ENCODE assay signal across 6 cellular contexts in the genomic region with DNA sequence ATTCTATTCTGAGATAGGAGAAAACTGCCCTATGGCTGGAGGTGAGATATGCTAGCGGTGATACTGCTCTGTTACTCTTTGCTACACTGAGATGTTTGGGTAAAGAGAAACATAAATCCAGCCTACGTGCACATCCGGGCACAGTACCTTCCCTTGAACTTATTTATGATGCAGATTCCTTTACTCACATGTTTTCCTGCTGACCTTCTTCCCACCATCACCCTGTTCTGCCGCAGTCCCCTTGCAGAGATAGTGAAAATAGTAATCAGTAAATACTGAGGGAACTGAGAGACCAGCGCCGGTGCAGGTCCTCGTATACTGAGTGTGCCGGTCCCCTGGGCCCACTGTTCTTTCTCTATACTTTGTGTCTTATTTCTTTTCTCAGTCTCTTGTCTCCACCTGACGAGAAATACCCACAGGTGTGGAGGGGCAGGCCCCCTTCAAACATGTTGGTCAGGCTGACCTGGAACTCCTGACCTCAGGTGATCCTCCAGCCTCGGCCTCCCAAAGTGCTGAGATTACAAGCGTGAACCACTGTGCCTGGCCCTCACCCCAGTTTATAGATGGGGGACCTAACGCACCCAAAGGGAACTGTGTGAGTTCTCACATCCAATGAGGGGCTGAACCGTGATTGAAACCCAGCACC. TPM values are rescaled to one million over a fixed set of nuclear protein-coding genes. Genes with fewer than 3 reads are reported as not detected.
DNase-seq lines count a peak whose midpoint lies in the region; FAIRE-seq and TF ChIP-seq lines count a peak whose summit lies in the region.
"Not testable (repeated sequence)": the region's sequence is repeated elsewhere in the genome, so short reads cannot be mapped to it uniquely, and the experiment has no call there.

No MANE protein-coding gene starts in this region.

- not testable (repeated sequence) for H2BK15ac ChIP-seq in H1 (ENCODE audit: low read length)

- not testable (repeated sequence) for H4K91ac ChIP-seq in H1 (replicated peaks; ENCODE audit: insufficient read length, low read length)

- H2AFZ ChIP-seq in H1 (ENCODE audit: low read length): not testable (repeated sequence)

- 92% methylated on average over 13 of the region's 13 CpGs; no CpG with 5 or more reads in 1 of the 2 experiments for WGBS in H1 (ENCODE audit: extremely low coverage in 1 of 2, insufficient coverage in 1 of 2, insufficient read length in 1 of 2, insufficient replicate concordance in 2 of 2, low coverage in 1 of 2, low lambda C conversion rate in 2 of 2, missing lambda C conversion rate in 1 of 2), 2 experiments
- WGBS in spleen, 5 donors: 50 to 57% (median 52%) methylated on average over 13 of the region's 13 CpGs

- not testable (repeated sequence) for TF ChIP-seq EP300 in H1 (IDR thresholded peaks at IDR 0.05; ENCODE audit: borderline replicate concordance in 1 of 2, low read depth in 2 of 2, low read length in 2 of 2)

- not testable (repeated sequence) for H2BK12ac ChIP-seq in H1 (ENCODE audit: low read depth, low read length)

- H3K9ac ChIP-seq in BLaER1 treated with 17β-estradiol and CSF1 and Interleukin-3, amounts not matched to agents 10 nM and 100 nM: peak overlapping the region; percentile 45 to 73 (median 61); a peak in 21 of 22 replicates
- not testable (repeated sequence) for H3K9ac ChIP-seq in H1 (replicated peaks in 1 of 4; ENCODE audit: extremely low read depth in 1 of 4, low read depth in 3 of 4, low read length in 3 of 4)

- H3K4ac ChIP-seq in H1 (replicated peaks; ENCODE audit: insufficient read length, low read depth, low read length): peak overlapping the region; percentile 78

- TF ChIP-seq POLR2A in Peyer's patch (IDR thresholded peaks at IDR 0.05); H1 (IDR thresholded peaks at IDR 0.05; ENCODE audit: control extremely low read depth in 1 of 2, low read depth in 2 of 2, low read length in 2 of 2); spleen (IDR thresholded peaks at IDR 0.05): not testable (repeated sequence)

- peaks cover 15% of the 10 kb centered on the region for H3K36me3 Mint-ChIP-seq in activated T-helper 2 cell treated with anti-CD3 and anti-CD28 coated beads, Interferon-gamma antibody, Interleukin-2, Interleukin-4, amounts not matched to agents 10 μg/mL and 5 μg/mL and 100 μg/mL, durations not matched to agents 14 hours and 24 hours and 36 hours (ENCODE audit: low read depth)

- H2BK120ac ChIP-seq in H1 (replicated peaks; ENCODE audit: low read depth, low read length): not testable (repeated sequence)

- intact Hi-C loops in activated T-helper 2 cell treated with anti-CD3 and anti-CD28 coated beads, Interferon-gamma antibody, Interleukin-2, Interleukin-4, amounts not matched to agents 10 μg/mL and 5 μg/mL and 100 μg/mL, durations not matched to agents 14 hours and 24 hours and 36 hours (cut with micrococcal nuclease); spleen (cut with DNase I; ENCODE audit: low total_unique reads): not testable (repeated sequence)

- not testable (repeated sequence) for H3K9me3 Mint-ChIP-seq in activated T-helper 2 cell treated with anti-CD3 and anti-CD28 coated beads, Interferon-gamma antibody, Interleukin-2, Interleukin-4, amounts not matched to agents 10 μg/mL and 5 μg/mL and 100 μg/mL, durations not matched to agents 14 hours and 24 hours and 36 hours

- H3K23ac ChIP-seq in H1 (ENCODE audit: insufficient read length): not testable (repeated sequence)

- CTCF ChIA-PET in H1 (lab: Charles Lee; ENCODE audit: partially characterized antibody): interaction anchor here (2.4 kb wide), 1 partner anchor 47 kb away, joined by 10 read pairs; the partner anchor contains the start of gene ZNRD2

- peak overlapping the region; percentile 5 to 79 (median 66); a peak in 19 of 22 replicates for H3K27ac ChIP-seq in BLaER1 treated with 17β-estradiol and CSF1 and Interleukin-3, amounts not matched to agents 10 nM and 100 nM
- peak overlapping the region; percentile 56 to 92 (median 85) for H3K27ac ChIP-seq in Peyer's patch
- not testable (repeated sequence) for H3K27ac ChIP-seq in H1 (ENCODE audit: low read depth, low read length)
- H3K27ac ChIP-seq in spleen: peak overlapping the region; percentile 65 to 96 (median 85)

- H2AK5ac ChIP-seq in H1 (ENCODE audit: low read depth, low read length): 0 out of 2 replicates have a peak overlapping the region, but pooled peaks have one; percentile 24

- not testable (repeated sequence) for TF ChIP-seq CTCF in Peyer's patch (IDR thresholded peaks at IDR 0.05); H1 (IDR thresholded peaks at IDR 0.05; ENCODE audit: control extremely low read depth in 1 of 3, insufficient read depth in 1 of 3, low read depth in 1 of 3, low read length in 3 of 3); spleen (IDR thresholded peaks at IDR 0.05 in 8 of 11, conservative IDR thresholded peaks at IDR 0.05 in 3 of 11)

- not testable (repeated sequence) for H3K27me3 Mint-ChIP-seq in activated T-helper 2 cell treated with anti-CD3 and anti-CD28 coated beads, Interferon-gamma antibody, Interleukin-2, Interleukin-4, amounts not matched to agents 10 μg/mL and 5 μg/mL and 100 μg/mL, durations not matched to agents 14 hours and 24 hours and 36 hours (ENCODE audit: low read depth)

- H3K79me2 ChIP-seq in H1 (ENCODE audit: control insufficient read depth in 1 of 2, insufficient read depth in 2 of 2, low read length in 2 of 2): not testable (repeated sequence)

- H3K36me3 ChIP-seq in BLaER1 treated with 17β-estradiol and CSF1 and Interleukin-3, amounts not matched to agents 10 nM and 100 nM: peaks cover 20 to 26% (median 24%) of the 10 kb centered on the region in 11 experiments
- H3K36me3 ChIP-seq in Peyer's patch: peaks cover 0 to 22% (median 0%) of the 10 kb centered on the region in 3 donors
- H3K36me3 ChIP-seq in H1 (ENCODE audit: control insufficient read depth in 2 of 4, insufficient read depth in 4 of 4, low read length in 3 of 4): not testable (repeated sequence)
- H3K36me3 ChIP-seq in spleen: peaks cover 0 to 25% (median 14%) of the 10 kb centered on the region in 6 donors

- not testable (repeated sequence) for H3K27me3 ChIP-seq in BLaER1 treated with 17β-estradiol and CSF1 and Interleukin-3, amounts not matched to agents 10 nM and 100 nM; Peyer's patch; H1 (replicated peaks in 1 of 4; ENCODE audit: control insufficient read depth in 3 of 4, extremely low read depth in 1 of 4, insufficient read depth in 3 of 4, low read length in 3 of 4); spleen (replicated peaks in 1 of 7)

- not testable (repeated sequence) for H3K56ac ChIP-seq in H1 (replicated peaks; ENCODE audit: insufficient read length, low read depth, low read length)

- not testable (repeated sequence) for FAIRE-seq in H1 (lab: Jason Lieb, UNC)

- not testable (repeated sequence) for H4K8ac ChIP-seq in H1 (ENCODE audit: extremely low read depth, insufficient read depth, low read length)

- peaks cover 35% of the 10 kb centered on the region for H3K4me1 Mint-ChIP-seq in activated T-helper 2 cell treated with anti-CD3 and anti-CD28 coated beads, Interferon-gamma antibody, Interleukin-2, Interleukin-4, amounts not matched to agents 10 μg/mL and 5 μg/mL and 100 μg/mL, durations not matched to agents 14 hours and 24 hours and 36 hours (ENCODE audit: low read depth)

- not testable (repeated sequence) for H3K79me1 ChIP-seq in H1 (ENCODE audit: low read depth, low read length)

- H3K9me3 ChIP-seq in BLaER1 treated with 17β-estradiol and CSF1 and Interleukin-3, amounts not matched to agents 10 nM and 100 nM (replicated peaks in 1 of 11); Peyer's patch; H1 (ENCODE audit: insufficient read depth in 2 of 2, low read depth in 1 of 2, low read length in 1 of 2); spleen: not testable (repeated sequence)

- H3K27ac Mint-ChIP-seq in activated T-helper 2 cell treated with anti-CD3 and anti-CD28 coated beads, Interferon-gamma antibody, Interleukin-2, Interleukin-4, amounts not matched to agents 10 μg/mL and 5 μg/mL and 100 μg/mL, durations not matched to agents 14 hours and 24 hours and 36 hours: peak overlapping the region; percentile 85

- H4K20me1 ChIP-seq in BLaER1 treated with 17β-estradiol and CSF1 and Interleukin-3, amounts not matched to agents 10 nM and 100 nM: peaks cover 10 to 31% (median 18%) of the 10 kb centered on the region in 11 experiments; a peak in 16 of 22 replicates
- peaks cover 0 to 12% of the 10 kb centered on the region in 2 experiments for H4K20me1 ChIP-seq in H1 (replicated peaks in 1 of 2; ENCODE audit: control insufficient read depth in 1 of 2, insufficient read depth in 2 of 2, low read length in 2 of 2)

- TF ChIP-seq RAD21 in H1 (IDR thresholded peaks at IDR 0.05 in 1 of 2, conservative IDR thresholded peaks at IDR 0.05 in 1 of 2; ENCODE audit: low read depth in 2 of 2, low read length in 2 of 2): not testable (repeated sequence)

- POLR2A ChIA-PET in H1 (lab: Charles Lee; ENCODE audit: partially characterized antibody): interaction anchor here (1.6 to 7.7 kb wide), 4 partner anchors 16 to 100 kb away, joined by 3 to 87 read pairs (median 34); partner anchors contain the start of genes MALAT1 and NEAT1

- DNase-seq in Peyer's patch: peak in 1 of 3 donors; percentile 42
- DNase-seq in activated T-helper 2 cell treated with anti-CD3 and anti-CD28 coated beads, Interferon-gamma antibody, Interleukin-2, Interleukin-4, amounts not matched to agents 10 μg/mL and 5 μg/mL and 100 μg/mL, durations not matched to agents 14 hours and 24 hours and 36 hours (ENCODE audit: low spot score); H1 (ENCODE audit: low read depth in 1 of 2, low spot score in 2 of 2): not testable (repeated sequence)
- peak; percentile 76 for DNase-seq in mesenteric fat pad (ENCODE audit: low spot score)
- peak; percentile 73 for DNase-seq in spleen

- H3K18ac ChIP-seq in H1 (ENCODE audit: extremely low read depth, low read length): not testable (repeated sequence)

- peak overlapping the region; percentile 60 for H3K4me3 Mint-ChIP-seq in activated T-helper 2 cell treated with anti-CD3 and anti-CD28 coated beads, Interferon-gamma antibody, Interleukin-2, Interleukin-4, amounts not matched to agents 10 μg/mL and 5 μg/mL and 100 μg/mL, durations not matched to agents 14 hours and 24 hours and 36 hours (ENCODE audit: low read depth)

- peak overlapping the region; percentile 80 to 100 (median 94) for H3K4me2 ChIP-seq in BLaER1 treated with 17β-estradiol and CSF1 and Interleukin-3, amounts not matched to agents 10 nM and 100 nM
- peak overlapping the region in 1 of 2 experiments; percentile 85; a peak in 1 of 4 replicates for H3K4me2 ChIP-seq in H1 (ENCODE audit: insufficient read depth in 1 of 2, low read depth in 2 of 2, low read length in 2 of 2)

- H2BK5ac ChIP-seq in H1 (ENCODE audit: low read depth, low read length): not testable (repeated sequence)

- not testable (repeated sequence) for H3K14ac ChIP-seq in H1 (ENCODE audit: insufficient read length)

- not testable (repeated sequence) for H4K5ac ChIP-seq in H1 (ENCODE audit: insufficient read length, low read depth, low read length)

- H2BK20ac ChIP-seq in H1 (ENCODE audit: low read length): not testable (repeated sequence)

- H3K4me1 ChIP-seq in BLaER1 treated with 17β-estradiol and CSF1 and Interleukin-3, amounts not matched to agents 10 nM and 100 nM: peaks cover 46 to 61% (median 52%) of the 10 kb centered on the region in 10 experiments
- H3K4me1 ChIP-seq in Peyer's patch (peaks cover 0 to 27% (median 20%) of the 10 kb centered on the region in 4 donors), H1 (replicated peaks in 1 of 4; ENCODE audit: control insufficient read depth in 3 of 4, insufficient read depth in 4 of 4, low read length in 3 of 4) (peaks cover 0 to 14% (median 8%) of the 10 kb centered on the region in 4 experiments; a peak in 5 of 7 replicates), spleen (peaks cover 22 to 62% (median 49%) of the 10 kb centered on the region in 6 donors)

- H3K23me2 ChIP-seq in H1 (ENCODE audit: low read depth, low read length): peaks cover 13% of the 10 kb centered on the region

- H3K4me3 ChIP-seq in BLaER1 treated with 17β-estradiol and CSF1 and Interleukin-3, amounts not matched to agents 10 nM and 100 nM: peak overlapping the region; percentile 17 to 58 (median 38); a peak in 17 of 20 replicates
- H3K4me3 ChIP-seq in Peyer's patch (peak overlapping the region in 1 of 4 donors; percentile 24), spleen (peak overlapping the region in 3 of 8 donors; percentile 15 to 97 (median 20))
- not testable (repeated sequence) for H3K4me3 ChIP-seq in H1 (ENCODE audit: extremely low read depth in 1 of 4, insufficient read depth in 2 of 4, low read depth in 3 of 4, low read length in 4 of 4)

RNA-seq across cellular contexts. Expression of gene SCYL1, which starts 1.4 kb away (rescaled TPM):
- 10 to 100 TPM; 73.4 to 88.1 (median 79.0) TPM for total RNA-seq in Peyer's patch
- total RNA-seq in activated T-helper 2 cell treated with anti-CD3 and anti-CD28 coated beads, Interferon-gamma antibody, Interleukin-2, Interleukin-4, amounts not matched to agents 10 μg/mL and 5 μg/mL and 100 μg/mL, durations not matched to agents 14 hours and 24 hours and 36 hours: 94.4 and 95.8 TPM in 2 replicates
- total RNA-seq in H1 (2021; fragmentation: NEBNext Ultra II Directional; extraction: Animal tissue kit (Norgen Biotek cat#: 25700)): 59.4 and 59.8 TPM in 2 replicates
- 77.7 and 111 TPM in 2 replicates for polyA plus RNA-seq in H1 (2011; rRNA removed)
- polyA plus RNA-seq in H1 (2011; cell fraction: cytosol; rRNA removed): 81.5 TPM
- 125 TPM for polyA plus RNA-seq in H1 (2011; cell fraction: nucleus; rRNA removed)
- 25.2 to 54.4 TPM (median 48.4 TPM) in 4 replicates for polyA plus RNA-seq in H1 (2012, experiment 1 of 2)
- polyA plus RNA-seq in H1 (2012, experiment 2 of 2): 47.9 TPM
- 44.5 TPM for polyA plus RNA-seq in H1 (2013, experiment 1 of 2)
- 50.1 TPM for polyA plus RNA-seq in H1 (2013, experiment 2 of 2)
- 40.4 and 48.7 TPM in 2 replicates for polyA minus RNA-seq in H1 (2011; rRNA and poly(A)+ RNA removed)
- 40.9 TPM for polyA minus RNA-seq in H1 (2011; cell fraction: cytosol; rRNA and poly(A)+ RNA removed)
- 32.2 TPM for polyA minus RNA-seq in H1 (2011; cell fraction: nucleus; rRNA and poly(A)+ RNA removed)
- 87.0 TPM for total RNA-seq in mesenteric fat pad
- total RNA-seq in spleen: 100 to 1,000 TPM in 2 of 7 donors, 10 to 100 TPM in 5; 64.7 to 125 (median 77.4) TPM
- polyA plus RNA-seq in spleen: 10 to 100 TPM; 52.4 to 70.6 (median 60.7) TPM

RNA-seq across cellular contexts. Expression of gene MALAT1, which starts 24.6 kb away (rescaled TPM):
- total RNA-seq in Peyer's patch (over 10,000 TPM; 10,683 to 28,425 (median 19,356) TPM), mesenteric fat pad (11,495 TPM), spleen (over 10,000 TPM; 10,088 to 24,490 (median 13,598) TPM)
- total RNA-seq in activated T-helper 2 cell treated with anti-CD3 and anti-CD28 coated beads, Interferon-gamma antibody, Interleukin-2, Interleukin-4, amounts not matched to agents 10 μg/mL and 5 μg/mL and 100 μg/mL, durations not matched to agents 14 hours and 24 hours and 36 hours: 4,338 and 4,347 TPM in 2 replicates
- total RNA-seq in H1 (2021; fragmentation: NEBNext Ultra II Directional; extraction: Animal tissue kit (Norgen Biotek cat#: 25700)): 911 and 984 TPM in 2 replicates
- polyA plus RNA-seq in H1 (2011; rRNA removed) (115 and 138 TPM in 2 replicates), spleen (100 to 1,000 TPM; 111 to 793 (median 171) TPM)
- polyA plus RNA-seq in H1 (2011; cell fraction: cytosol; rRNA removed): 212 TPM
- polyA plus RNA-seq in H1 (2011; cell fraction: nucleus; rRNA removed): 619 TPM
- 175 to 282 TPM (median 222 TPM) in 4 replicates for polyA plus RNA-seq in H1 (2012, experiment 1 of 2)
- 15.8 TPM for polyA plus RNA-seq in H1 (2012, experiment 2 of 2)
- polyA plus RNA-seq in H1 (2013, experiment 1 of 2): 300 TPM
- 230 TPM for polyA plus RNA-seq in H1 (2013, experiment 2 of 2)
- polyA minus RNA-seq in H1 (2011; rRNA and poly(A)+ RNA removed): 1,379 and 1,792 TPM in 2 replicates
- 1,548 TPM for polyA minus RNA-seq in H1 (2011; cell fraction: cytosol; rRNA and poly(A)+ RNA removed)
- polyA minus RNA-seq in H1 (2011; cell fraction: nucleus; rRNA and poly(A)+ RNA removed): 4,417 TPM

RNA-seq across cellular contexts. Expression of gene LTBP3, which starts 34.7 kb away (rescaled TPM):
- 100 to 1,000 TPM in 1 of 4 donors, 10 to 100 TPM in 3; 42.0 to 150 (median 88.3) TPM for total RNA-seq in Peyer's patch
- total RNA-seq in activated T-helper 2 cell treated with anti-CD3 and anti-CD28 coated beads, Interferon-gamma antibody, Interleukin-2, Interleukin-4, amounts not matched to agents 10 μg/mL and 5 μg/mL and 100 μg/mL, durations not matched to agents 14 hours and 24 hours and 36 hours: 85.3 and 86.4 TPM in 2 replicates
- 12.8 and 15.3 TPM in 2 replicates for total RNA-seq in H1 (2021; fragmentation: NEBNext Ultra II Directional; extraction: Animal tissue kit (Norgen Biotek cat#: 25700))
- polyA plus RNA-seq in H1 (2011; rRNA removed): 17.8 and 25.2 TPM in 2 replicates
- polyA plus RNA-seq in H1 (2011; cell fraction: cytosol; rRNA removed): 16.0 TPM
- 71.4 TPM for polyA plus RNA-seq in H1 (2011; cell fraction: nucleus; rRNA removed)
- polyA plus RNA-seq in H1 (2012, experiment 1 of 2): 7.7 to 16.8 TPM (median 14.8 TPM) in 4 replicates
- polyA plus RNA-seq in H1 (2012, experiment 2 of 2): 7.9 TPM
- 19.0 TPM for polyA plus RNA-seq in H1 (2013, experiment 1 of 2)
- polyA plus RNA-seq in H1 (2013, experiment 2 of 2): 16.9 TPM
- 2.7 and 4.8 TPM in 2 replicates for polyA minus RNA-seq in H1 (2011; rRNA and poly(A)+ RNA removed)
- 10.1 TPM for polyA minus RNA-seq in H1 (2011; cell fraction: cytosol; rRNA and poly(A)+ RNA removed)
- 15.4 TPM for polyA minus RNA-seq in H1 (2011; cell fraction: nucleus; rRNA and poly(A)+ RNA removed)
- total RNA-seq in mesenteric fat pad: 91.9 TPM
- total RNA-seq in spleen: 100 to 1,000 TPM in 2 of 7 donors, 10 to 100 TPM in 5; 81.6 to 137 (median 95.8) TPM
- 10 to 100 TPM; 20.6 to 57.0 (median 27.6) TPM for polyA plus RNA-seq in spleen

RNA-seq across cellular contexts. Expression of gene ZNRD2, which starts 46.8 kb away (rescaled TPM):
- total RNA-seq in Peyer's patch (10 to 100 TPM; 16.5 to 25.7 (median 25.4) TPM), mesenteric fat pad (34.9 TPM), spleen (10 to 100 TPM; 20.9 to 68.8 (median 34.4) TPM)
- total RNA-seq in activated T-helper 2 cell treated with anti-CD3 and anti-CD28 coated beads, Interferon-gamma antibody, Interleukin-2, Interleukin-4, amounts not matched to agents 10 μg/mL and 5 μg/mL and 100 μg/mL, durations not matched to agents 14 hours and 24 hours and 36 hours: 63.6 and 63.8 TPM in 2 replicates
- total RNA-seq in H1 (2021; fragmentation: NEBNext Ultra II Directional; extraction: Animal tissue kit (Norgen Biotek cat#: 25700)): 53.4 and 56.1 TPM in 2 replicates
- polyA plus RNA-seq in H1 (2011; rRNA removed) (125 and 148 TPM in 2 replicates), spleen (10 to 100 TPM; 32.6 to 49.5 (median 42.5) TPM)
- polyA plus RNA-seq in H1 (2011; cell fraction: cytosol; rRNA removed): 91.1 TPM
- polyA plus RNA-seq in H1 (2011; cell fraction: nucleus; rRNA removed): 91.2 TPM
- polyA plus RNA-seq in H1 (2012, experiment 1 of 2): 84.9 to 91.1 TPM (median 88.1 TPM) in 4 replicates
- polyA plus RNA-seq in H1 (2012, experiment 2 of 2): 128 TPM
- 85.3 TPM for polyA plus RNA-seq in H1 (2013, experiment 1 of 2)
- 89.8 TPM for polyA plus RNA-seq in H1 (2013, experiment 2 of 2)
- polyA minus RNA-seq in H1 (2011; rRNA and poly(A)+ RNA removed): 11.7 and 17.5 TPM in 2 replicates
- 25.8 TPM for polyA minus RNA-seq in H1 (2011; cell fraction: cytosol; rRNA and poly(A)+ RNA removed)
- polyA minus RNA-seq in H1 (2011; cell fraction: nucleus; rRNA and poly(A)+ RNA removed): 52.9 TPM

RNA-seq across cellular contexts. Expression of gene FAM89B, which starts 48.9 kb away (rescaled TPM):
- 10 to 100 TPM; 30.8 to 44.6 (median 32.4) TPM for total RNA-seq in Peyer's patch
- total RNA-seq in activated T-helper 2 cell treated with anti-CD3 and anti-CD28 coated beads, Interferon-gamma antibody, Interleukin-2, Interleukin-4, amounts not matched to agents 10 μg/mL and 5 μg/mL and 100 μg/mL, durations not matched to agents 14 hours and 24 hours and 36 hours: 31.5 and 32.0 TPM in 2 replicates
- total RNA-seq in H1 (2021; fragmentation: NEBNext Ultra II Directional; extraction: Animal tissue kit (Norgen Biotek cat#: 25700)): 15.8 and 17.6 TPM in 2 replicates
- 32.4 and 39.2 TPM in 2 replicates for polyA plus RNA-seq in H1 (2011; rRNA removed)
- 21.2 TPM for polyA plus RNA-seq in H1 (2011; cell fraction: cytosol; rRNA removed)
- 30.1 TPM for polyA plus RNA-seq in H1 (2011; cell fraction: nucleus; rRNA removed)
- 11.0 to 14.3 TPM (median 11.7 TPM) in 4 replicates for polyA plus RNA-seq in H1 (2012, experiment 1 of 2)
- polyA plus RNA-seq in H1 (2012, experiment 2 of 2): 14.5 TPM
- polyA plus RNA-seq in H1 (2013, experiment 1 of 2): 16.9 TPM
- 17.1 TPM for polyA plus RNA-seq in H1 (2013, experiment 2 of 2)
- polyA minus RNA-seq in H1 (2011; rRNA and poly(A)+ RNA removed): 5.8 and 6.0 TPM in 2 replicates
- 6.2 TPM for polyA minus RNA-seq in H1 (2011; cell fraction: cytosol; rRNA and poly(A)+ RNA removed)
- polyA minus RNA-seq in H1 (2011; cell fraction: nucleus; rRNA and poly(A)+ RNA removed): 17.7 TPM
- 37.4 TPM for total RNA-seq in mesenteric fat pad
- total RNA-seq in spleen: 10 to 100 TPM; 34.5 to 59.0 (median 48.4) TPM
- 10 to 100 TPM; 43.0 to 66.1 (median 50.1) TPM for polyA plus RNA-seq in spleen
